Comparison of ENCODE assay signal across 2 cellular contexts in genomic region chr11:38612701-38613100, GRCh38.
A peak's percentile ranks its signal among the peaks of the same experiment; 100 is the strongest.
TF ChIP-seq lines count a peak whose summit lies in the region.

No MANE protein-coding gene starts in this region.

TF ChIP-seq in GM23338, 12 proteins besides CTCF, POLR2A, EP300 and RAD21 (continued from another document):
- TF ChIP-seq, protein P1, sequence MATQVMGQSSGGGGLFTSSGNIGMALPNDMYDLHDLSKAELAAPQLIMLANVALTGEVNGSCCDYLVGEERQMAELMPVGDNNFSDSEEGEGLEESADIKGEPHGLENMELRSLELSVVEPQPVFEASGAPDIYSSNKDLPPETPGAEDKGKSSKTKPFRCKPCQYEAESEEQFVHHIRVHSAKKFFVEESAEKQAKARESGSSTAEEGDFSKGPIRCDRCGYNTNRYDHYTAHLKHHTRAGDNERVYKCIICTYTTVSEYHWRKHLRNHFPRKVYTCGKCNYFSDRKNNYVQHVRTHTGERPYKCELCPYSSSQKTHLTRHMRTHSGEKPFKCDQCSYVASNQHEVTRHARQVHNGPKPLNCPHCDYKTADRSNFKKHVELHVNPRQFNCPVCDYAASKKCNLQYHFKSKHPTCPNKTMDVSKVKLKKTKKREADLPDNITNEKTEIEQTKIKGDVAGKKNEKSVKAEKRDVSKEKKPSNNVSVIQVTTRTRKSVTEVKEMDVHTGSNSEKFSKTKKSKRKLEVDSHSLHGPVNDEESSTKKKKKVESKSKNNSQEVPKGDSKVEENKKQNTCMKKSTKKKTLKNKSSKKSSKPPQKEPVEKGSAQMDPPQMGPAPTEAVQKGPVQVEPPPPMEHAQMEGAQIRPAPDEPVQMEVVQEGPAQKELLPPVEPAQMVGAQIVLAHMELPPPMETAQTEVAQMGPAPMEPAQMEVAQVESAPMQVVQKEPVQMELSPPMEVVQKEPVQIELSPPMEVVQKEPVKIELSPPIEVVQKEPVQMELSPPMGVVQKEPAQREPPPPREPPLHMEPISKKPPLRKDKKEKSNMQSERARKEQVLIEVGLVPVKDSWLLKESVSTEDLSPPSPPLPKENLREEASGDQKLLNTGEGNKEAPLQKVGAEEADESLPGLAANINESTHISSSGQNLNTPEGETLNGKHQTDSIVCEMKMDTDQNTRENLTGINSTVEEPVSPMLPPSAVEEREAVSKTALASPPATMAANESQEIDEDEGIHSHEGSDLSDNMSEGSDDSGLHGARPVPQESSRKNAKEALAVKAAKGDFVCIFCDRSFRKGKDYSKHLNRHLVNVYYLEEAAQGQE (IDR thresholded peaks at IDR 0.05; ENCODE audit: unreplicated experiment): no peak
TF ChIP-seq in GM23338: peak in this region for 0.

TF ChIP-seq in K562, 482 proteins besides CTCF, POLR2A, EP300 and RAD21 (continued from another document):
- TF ChIP-seq, protein P2, sequence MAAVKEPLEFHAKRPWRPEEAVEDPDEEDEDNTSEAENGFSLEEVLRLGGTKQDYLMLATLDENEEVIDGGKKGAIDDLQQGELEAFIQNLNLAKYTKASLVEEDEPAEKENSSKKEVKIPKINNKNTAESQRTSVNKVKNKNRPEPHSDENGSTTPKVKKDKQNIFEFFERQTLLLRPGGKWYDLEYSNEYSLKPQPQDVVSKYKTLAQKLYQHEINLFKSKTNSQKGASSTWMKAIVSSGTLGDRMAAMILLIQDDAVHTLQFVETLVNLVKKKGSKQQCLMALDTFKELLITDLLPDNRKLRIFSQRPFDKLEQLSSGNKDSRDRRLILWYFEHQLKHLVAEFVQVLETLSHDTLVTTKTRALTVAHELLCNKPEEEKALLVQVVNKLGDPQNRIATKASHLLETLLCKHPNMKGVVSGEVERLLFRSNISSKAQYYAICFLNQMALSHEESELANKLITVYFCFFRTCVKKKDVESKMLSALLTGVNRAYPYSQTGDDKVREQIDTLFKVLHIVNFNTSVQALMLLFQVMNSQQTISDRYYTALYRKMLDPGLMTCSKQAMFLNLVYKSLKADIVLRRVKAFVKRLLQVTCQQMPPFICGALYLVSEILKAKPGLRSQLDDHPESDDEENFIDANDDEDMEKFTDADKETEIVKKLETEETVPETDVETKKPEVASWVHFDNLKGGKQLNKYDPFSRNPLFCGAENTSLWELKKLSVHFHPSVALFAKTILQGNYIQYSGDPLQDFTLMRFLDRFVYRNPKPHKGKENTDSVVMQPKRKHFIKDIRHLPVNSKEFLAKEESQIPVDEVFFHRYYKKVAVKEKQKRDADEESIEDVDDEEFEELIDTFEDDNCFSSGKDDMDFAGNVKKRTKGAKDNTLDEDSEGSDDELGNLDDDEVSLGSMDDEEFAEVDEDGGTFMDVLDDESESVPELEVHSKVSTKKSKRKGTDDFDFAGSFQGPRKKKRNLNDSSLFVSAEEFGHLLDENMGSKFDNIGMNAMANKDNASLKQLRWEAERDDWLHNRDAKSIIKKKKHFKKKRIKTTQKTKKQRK (IDR thresholded peaks at IDR 0.05; ENCODE audit: borderline replicate concordance, low read depth, low read length): no peak
- TF ChIP-seq C11orf30 (IDR thresholded peaks at IDR 0.05; ENCODE audit: low read depth) (peak; percentile 34; the same call in 1 of the 2 replicates), MAFG (tag; conservative IDR thresholded peaks at IDR 0.05) (peak; percentile 74), ETV6 (IDR thresholded peaks at IDR 0.05; ENCODE audit: borderline replicate concordance in 1 of 2, low read depth in 2 of 2, low read length in 1 of 2) (no peak), ETV6 (CRISPR knock-in tag; IDR thresholded peaks at IDR 0.05; ENCODE audit: borderline replicate concordance) (no peak), ZNF316 (IDR thresholded peaks at IDR 0.05) (peak; percentile 58; the same call in 1 of the 2 replicates)
